In genomic region chr1:86798608-86799291, GRCh38 we compare ENCODE assay signal across 18 cellular contexts.
DNase-seq lines count a peak whose midpoint lies in the region; ATAC-seq, FAIRE-seq and TF ChIP-seq lines count a peak whose summit lies in the region.
"Had no signal": no experiment of that assay in that cellular context is flagged by ENCODE, and none has a peak within 500 bp of the region (broad histone marks: within the 10 kb centered on the region; RNA-seq: fewer than 3 reads in every experiment).

No MANE protein-coding gene starts in this region.

- in situ Hi-C loops in HepG2 (cut with HindIII; ENCODE audit: extremely low pct_ligation_motif_present, low pct_unique_long_range_greater_than_20kb) = no loop called here

- no peaks in the 10 kb centered on the region for H3K79me2 ChIP-seq in HepG2 (ENCODE audit: insufficient read depth, low read length)

- FAIRE-seq in HepG2 (lab: Jason Lieb, UNC) = no peak

- POLR2A ChIA-PET in HepG2 (lab: Yijun Ruan, JAX) = no interaction called here

- H3K27ac ChIP-seq in HepG2 (ENCODE audit: extremely low read length, insufficient read depth, low read length) = no peak overlapping the region
- H3K27ac ChIP-seq: brain microvascular endothelial cell, foreskin keratinocyte, lower lobe of right lung, right lobe of liver had no signal

- WGBS in HepG2 (ENCODE audit: low lambda C conversion rate) = 100% methylated on average over 2 of the region's 2 CpGs

- TF ChIP-seq EP300 in HepG2 (IDR thresholded peaks at IDR 0.05; ENCODE audit: low read depth in 2 of 2, low read length in 2 of 2) = no peak
- no peak for TF ChIP-seq EP300 in HepG2 (CRISPR knock-in tag; IDR thresholded peaks at IDR 0.05; ENCODE audit: borderline replicate concordance)

- no peak for TF ChIP-seq POLR2A in HepG2 (IDR thresholded peaks at IDR 0.05; ENCODE audit: insufficient read depth in 1 of 2, low read depth in 2 of 2, low read length in 2 of 2)

- H3K36me3 ChIP-seq in HepG2 (replicated peaks in 1 of 2; ENCODE audit: control insufficient read depth in 1 of 2, insufficient read depth in 2 of 2, low read length in 2 of 2) = no peaks in the 10 kb centered on the region
- H3K36me3 ChIP-seq: brain microvascular endothelial cell, lower lobe of right lung, right lobe of liver had no signal

- ATAC-seq in GM18520 (IDR thresholded peaks at IDR 0.05; ENCODE audit: unreplicated experiment) = peak; percentile 72
- ATAC-seq in GM21529 (IDR thresholded peaks at IDR 0.05; ENCODE audit: unreplicated experiment) = peak; percentile 79
- peak; percentile 66 for ATAC-seq in HG03095 (IDR thresholded peaks at IDR 0.05; ENCODE audit: unreplicated experiment)
- peak; percentile 49; the same call in 2 of the 3 replicates for ATAC-seq in HepG2
- ATAC-seq in HG03571 (IDR thresholded peaks at IDR 0.05; ENCODE audit: unreplicated experiment) = no peak
- ATAC-seq in sciatic nerve = no peak
- ATAC-seq: effector memory CD8-positive, alpha-beta T cell; foreskin keratinocyte; lower lobe of right lung had no signal

- no peak overlapping the region for H2AFZ ChIP-seq in HepG2 (ENCODE audit: low read length)

- no peak for TF ChIP-seq RAD21 in HepG2 (CRISPR knock-in tag; IDR thresholded peaks at IDR 0.05)

- no peaks in the 10 kb centered on the region for H3K9me3 ChIP-seq in HepG2 (ENCODE audit: low read length)
- H3K9me3 ChIP-seq: lower lobe of right lung, right lobe of liver had no signal

- H4K20me1 ChIP-seq in HepG2 (ENCODE audit: insufficient read depth, low read length) = no peaks in the 10 kb centered on the region

- H3K4me1 ChIP-seq in HepG2 (ENCODE audit: insufficient read depth, low read length) = peaks cover 26% of the 10 kb centered on the region
- H3K4me1 ChIP-seq: foreskin keratinocyte had no signal

- no peak overlapping the region for H3K4me3 ChIP-seq in HepG2 (replicated peaks in 1 of 3; ENCODE audit: insufficient read depth in 1 of 3, low read depth in 2 of 3, low read length in 3 of 3)
- H3K4me3 ChIP-seq: lower lobe of right lung, right lobe of liver had no signal

- DNase-seq in HepG2 (ENCODE audit: low spot score) (no peak), sciatic nerve (ENCODE audit: low spot score) (no peak), activated T-cell treated with anti-CD3 and anti-CD28 coated beads for 4 hours (no peak)
- no peak for DNase-seq in effector CD4-positive, alpha-beta T cell
- DNase-seq: activated CD4-positive, alpha-beta memory T cell treated with anti-CD3 and anti-CD28 coated beads, Interleukin-2, amount 10 ng/mL, durations not matched to agents 7 days and 5 days; activated naive CD4-positive, alpha-beta T cell; brain microvascular endothelial cell; effector memory CD8-positive, alpha-beta T cell; foreskin keratinocyte; lower lobe of right lung; NCI-H187; NCI-H69; right lobe of liver; stimulated activated CD4-positive, alpha-beta T cell treated with anti-CD3 and anti-CD28 coated beads, Interleukin-4, amount 100 ng/mL, for 24 hours had no signal

- intact Hi-C loops in HepG2 (cut with micrococcal nuclease; ENCODE audit: unreplicated experiment) = no loop called here
- intact Hi-C loops in sciatic nerve (cut with DNase I) = no loop called here

- TF ChIP-seq CTCF in HepG2 (CRISPR knock-in tag; IDR thresholded peaks at IDR 0.05) = no peak

- no peaks in the 10 kb centered on the region for H3K27me3 ChIP-seq in HepG2 (ENCODE audit: control insufficient read depth in 1 of 2, insufficient read depth in 2 of 2, low read length in 2 of 2)
- H3K27me3 ChIP-seq: brain microvascular endothelial cell, foreskin keratinocyte, right lobe of liver had no signal

- BruUV-seq in HepG2 (replicated peaks; lab: Mats Ljungman, UMichigan) = no TSS peak

- CTCF ChIA-PET in HepG2 (lab: Yijun Ruan, JAX; ENCODE audit: low intra/inter-chr PET ratio, low total read pairs) = no interaction called here

- H3K9ac ChIP-seq in HepG2 (ENCODE audit: insufficient read depth, low read depth, low read length) = no peak overlapping the region

- H3K4me2 ChIP-seq in HepG2 (ENCODE audit: low read depth, low read length) = no peak overlapping the region

TF ChIP-seq in HepG2, 621 proteins besides CTCF, POLR2A, EP300 and RAD21:
- no peak for TF ChIP-seq KDM4B (CRISPR knock-in tag; IDR thresholded peaks at IDR 0.05)
- TF ChIP-seq ISX (CRISPR knock-in tag; conservative IDR thresholded peaks at IDR 0.05) = no peak
- no peak for TF ChIP-seq ZNF17 (CRISPR knock-in tag; IDR thresholded peaks at IDR 0.05)
- TF ChIP-seq ZNF678 (CRISPR knock-in tag; IDR thresholded peaks at IDR 0.05) = no peak
- no peak for TF ChIP-seq ZNF816 (CRISPR knock-in tag; IDR thresholded peaks at IDR 0.05; ENCODE audit: borderline replicate concordance)
- TF ChIP-seq NPAS2 (CRISPR knock-in tag; IDR thresholded peaks at IDR 0.05; ENCODE audit: borderline replicate concordance) = no peak
- TF ChIP-seq ZSCAN5A (CRISPR knock-in tag; IDR thresholded peaks at IDR 0.05; ENCODE audit: borderline replicate concordance) = no peak
- TF ChIP-seq ZFP91 (CRISPR knock-in tag; IDR thresholded peaks at IDR 0.05; ENCODE audit: borderline replicate concordance) = no peak
- TF ChIP-seq ELF4 (CRISPR knock-in tag; IDR thresholded peaks at IDR 0.05; ENCODE audit: borderline replicate concordance) = no peak
- TF ChIP-seq MIER2 (CRISPR knock-in tag; IDR thresholded peaks at IDR 0.05) = no peak
- TF ChIP-seq PBX3 (CRISPR knock-in tag; IDR thresholded peaks at IDR 0.05; ENCODE audit: borderline replicate concordance) = no peak
- TF ChIP-seq REPIN1 (CRISPR knock-in tag; IDR thresholded peaks at IDR 0.05; ENCODE audit: borderline replicate concordance, low read depth) = no peak
- TF ChIP-seq ZNF772 (CRISPR knock-in tag; IDR thresholded peaks at IDR 0.05) = no peak
- TF ChIP-seq ZNF562 (CRISPR knock-in tag; IDR thresholded peaks at IDR 0.05; ENCODE audit: borderline replicate concordance) = no peak
- no peak for TF ChIP-seq NR2F1 (CRISPR knock-in tag; IDR thresholded peaks at IDR 0.05)
- TF ChIP-seq EEA1 (CRISPR knock-in tag; IDR thresholded peaks at IDR 0.05; ENCODE audit: borderline replicate concordance) = no peak
- no peak for TF ChIP-seq ZNF260 (CRISPR knock-in tag; IDR thresholded peaks at IDR 0.05; ENCODE audit: borderline replicate concordance, low read depth)
- TF ChIP-seq ETV6 (CRISPR knock-in tag; conservative IDR thresholded peaks at IDR 0.05) = no peak

Comparison
In these comparisons a context has a peak if more than half of its experiments do, and no peak if none do; other contexts are left out.
1. ATAC-seq: peak in GM18520 (single experiment), GM21529 (single experiment), HG03095 (single experiment) and HepG2 (single experiment); none in HG03571 (single experiment) and sciatic nerve (single experiment).